ENCODE assay signal across 1 cellular context in the genomic region with DNA sequence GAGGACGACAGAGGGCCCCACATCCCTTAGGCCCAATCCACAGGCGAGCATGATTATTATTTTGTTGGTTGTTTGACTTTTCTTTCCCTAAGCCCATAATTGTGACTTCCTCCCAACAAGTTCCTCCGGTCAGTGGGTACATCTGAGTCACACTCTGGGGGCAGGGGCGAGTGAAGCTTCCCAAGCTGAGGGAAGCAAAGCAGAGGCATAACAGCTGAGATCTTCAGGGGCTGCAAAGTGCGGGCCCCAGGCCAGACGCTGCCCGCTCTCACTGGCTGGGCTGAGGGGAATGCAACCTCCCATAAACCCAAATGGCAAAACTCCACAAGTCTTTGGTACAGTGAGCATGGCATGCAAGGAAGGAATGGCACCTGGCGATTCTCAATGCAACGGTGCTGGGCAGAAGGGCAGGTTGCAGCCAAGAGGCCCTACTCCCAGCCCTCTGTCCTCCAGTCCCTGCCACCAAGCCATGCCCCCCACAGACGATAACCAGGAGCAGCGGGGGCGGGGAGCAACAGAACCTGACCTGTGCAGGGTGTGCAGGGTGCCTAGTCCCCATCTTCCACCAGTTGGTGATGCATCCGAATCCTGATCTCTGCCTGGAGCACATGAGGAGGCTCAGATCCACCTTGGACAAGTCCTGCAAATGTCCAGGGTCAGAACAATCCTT.
TF ChIP-seq lines count a peak whose summit lies in the region.

No MANE protein-coding gene starts in this region.

TF ChIP-seq in SK-N-SH, 30 proteins besides CTCF, POLR2A, EP300 and RAD21 (continued from another document):
- TF ChIP-seq, protein P1, sequence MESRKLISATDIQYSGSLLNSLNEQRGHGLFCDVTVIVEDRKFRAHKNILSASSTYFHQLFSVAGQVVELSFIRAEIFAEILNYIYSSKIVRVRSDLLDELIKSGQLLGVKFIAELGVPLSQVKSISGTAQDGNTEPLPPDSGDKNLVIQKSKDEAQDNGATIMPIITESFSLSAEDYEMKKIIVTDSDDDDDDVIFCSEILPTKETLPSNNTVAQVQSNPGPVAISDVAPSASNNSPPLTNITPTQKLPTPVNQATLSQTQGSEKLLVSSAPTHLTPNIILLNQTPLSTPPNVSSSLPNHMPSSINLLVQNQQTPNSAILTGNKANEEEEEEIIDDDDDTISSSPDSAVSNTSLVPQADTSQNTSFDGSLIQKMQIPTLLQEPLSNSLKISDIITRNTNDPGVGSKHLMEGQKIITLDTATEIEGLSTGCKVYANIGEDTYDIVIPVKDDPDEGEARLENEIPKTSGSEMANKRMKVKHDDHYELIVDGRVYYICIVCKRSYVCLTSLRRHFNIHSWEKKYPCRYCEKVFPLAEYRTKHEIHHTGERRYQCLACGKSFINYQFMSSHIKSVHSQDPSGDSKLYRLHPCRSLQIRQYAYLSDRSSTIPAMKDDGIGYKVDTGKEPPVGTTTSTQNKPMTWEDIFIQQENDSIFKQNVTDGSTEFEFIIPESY (IDR thresholded peaks at IDR 0.05; ENCODE audit: borderline replicate concordance, low read depth), result no peak
- TF ChIP-seq ELF1 (IDR thresholded peaks at IDR 0.05) (no peak), JUND (IDR thresholded peaks at IDR 0.05) (no peak), MEF2A (IDR thresholded peaks at IDR 0.05; ENCODE audit: borderline replicate concordance, low read depth) (no peak), RFX5 (IDR thresholded peaks at IDR 0.05; ENCODE audit: low read length) (no peak), GABPA (IDR thresholded peaks at IDR 0.05; ENCODE audit: low read depth) (no peak)
- TF ChIP-seq, protein P2, sequence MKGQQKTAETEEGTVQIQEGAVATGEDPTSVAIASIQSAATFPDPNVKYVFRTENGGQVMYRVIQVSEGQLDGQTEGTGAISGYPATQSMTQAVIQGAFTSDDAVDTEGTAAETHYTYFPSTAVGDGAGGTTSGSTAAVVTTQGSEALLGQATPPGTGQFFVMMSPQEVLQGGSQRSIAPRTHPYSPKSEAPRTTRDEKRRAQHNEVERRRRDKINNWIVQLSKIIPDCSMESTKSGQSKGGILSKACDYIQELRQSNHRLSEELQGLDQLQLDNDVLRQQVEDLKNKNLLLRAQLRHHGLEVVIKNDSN (IDR thresholded peaks at IDR 0.05; ENCODE audit: borderline replicate concordance, low read depth), result no peak
